ENCODE assay signal across 23 cellular contexts in the genomic region with DNA sequence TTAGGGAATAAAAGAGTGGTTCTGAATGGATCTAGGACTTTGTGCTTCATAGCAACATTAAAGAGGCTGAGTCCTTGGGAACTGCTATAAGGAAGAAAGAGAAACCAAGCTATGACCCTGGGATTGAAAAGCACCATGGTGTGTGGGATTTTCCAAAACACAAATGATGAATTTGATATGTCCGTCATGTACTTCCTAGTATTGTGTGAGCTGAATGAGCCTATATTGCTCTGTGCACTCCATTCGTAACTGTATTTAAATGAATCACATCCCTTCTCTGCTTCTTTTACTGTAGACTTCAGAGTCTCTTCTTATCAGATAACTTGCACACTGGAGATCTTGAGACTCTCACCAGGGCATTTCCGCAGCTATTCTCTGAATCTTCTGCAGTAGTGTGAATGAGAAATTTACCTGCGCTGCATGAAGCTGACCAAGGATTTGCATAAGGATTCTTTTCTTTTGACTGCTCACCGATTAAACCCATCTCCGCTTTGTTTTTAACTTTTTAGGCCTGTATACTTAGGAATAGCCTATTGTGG. TPM values are rescaled to one million over a fixed set of nuclear protein-coding genes. Genes with fewer than 3 reads are reported as not detected.
A peak's percentile ranks its signal among the peaks of the same experiment; 100 is the strongest.
DNase-seq lines count a peak whose midpoint lies in the region; ATAC-seq, FAIRE-seq and TF ChIP-seq lines count a peak whose summit lies in the region.
"Had no signal": no experiment of that assay in that cellular context is flagged by ENCODE, and none has a peak within 500 bp of the region (broad histone marks: within the 10 kb centered on the region; RNA-seq: fewer than 3 reads in every experiment).

No MANE protein-coding gene starts in this region.

- H3K79me1 ChIP-seq in mesendoderm (ENCODE audit: low read length): no peaks in the 10 kb centered on the region

- H3K9me3 Mint-ChIP-seq in GM23338: peaks cover 9% of the 10 kb centered on the region; the same call in 2 of the 3 replicates
- peaks cover 46% of the 10 kb centered on the region for H3K9me3 Mint-ChIP-seq in WTC11

- peak; percentile 94 for FAIRE-seq in endothelial cell of umbilical vein (lab: Jason Lieb, UNC)
- FAIRE-seq: GM12892, GM18507 had no signal

- no peak overlapping the region for H4K5ac ChIP-seq in mesendoderm (ENCODE audit: low read length)

- H3K36me3 Mint-ChIP-seq in GM23338 (ENCODE audit: low read depth): no peaks in the 10 kb centered on the region
- 0 out of 2 replicates have a peak, but pooled peaks cover under 1% of the 10 kb centered on the region for H3K36me3 Mint-ChIP-seq in WTC11
- H3K36me3 Mint-ChIP-seq: CD14-positive monocyte; CD4-positive, alpha-beta memory T cell had no signal

- H3K4me3 Mint-ChIP-seq in GM23338: no peak overlapping the region
- H3K4me3 Mint-ChIP-seq in WTC11: no peak overlapping the region
- H3K4me3 Mint-ChIP-seq: CD14-positive monocyte; CD4-positive, alpha-beta memory T cell had no signal

- H3K27me3 Mint-ChIP-seq in GM23338 (ENCODE audit: insufficient read depth, low read depth, poor library complexity) (no peaks in the 10 kb centered on the region), WTC11 (ENCODE audit: low read depth) (no peaks in the 10 kb centered on the region; the same call in 1 of the 2 replicates)

- H3K23ac ChIP-seq in mesendoderm (ENCODE audit: low read length): no peak overlapping the region

- no peaks in the 10 kb centered on the region for H3K79me2 ChIP-seq in GM23338 (replicated peaks; ENCODE audit: insufficient read depth)
- H3K79me2 ChIP-seq in endothelial cell of umbilical vein (ENCODE audit: control insufficient read depth, insufficient read depth, low read length): no peaks in the 10 kb centered on the region
- no peaks in the 10 kb centered on the region for H3K79me2 ChIP-seq in mesendoderm (ENCODE audit: control insufficient read depth, insufficient read depth, low read length)

- H2AFZ ChIP-seq in GM23338 (no peak overlapping the region; the same call in 1 of the 2 replicates), endothelial cell of umbilical vein (ENCODE audit: low read depth, low read length) (no peak overlapping the region)

- CTCF ChIA-PET in WTC11 (lab: Charles Lee) (interaction anchor here (1.3 kb wide), 1 partner anchor 13 kb away, joined by 3 read pairs; no protein-coding TSS in a partner anchor), endothelial cell of umbilical vein (lab: Charles Lee) (interaction anchor here (0.7 to 1.5 kb wide), 8 partner anchors 10 to 390 kb away, joined by 3 to 12 read pairs (median 4); partner anchors contain the start of gene DUSP23)

- H2BK120ac ChIP-seq in mesendoderm (ENCODE audit: low read depth, low read length): no peak overlapping the region

- H3F3A ChIP-seq in GM23338 (replicated peaks; ENCODE audit: low read depth): no peaks in the 10 kb centered on the region

- H4K20me1 ChIP-seq in GM23338 (replicated peaks; ENCODE audit: insufficient read depth) (no peaks in the 10 kb centered on the region), endothelial cell of umbilical vein (replicated peaks; ENCODE audit: control insufficient read depth, extremely low read depth, insufficient read depth, low read length) (no peaks in the 10 kb centered on the region)
- H4K20me1 ChIP-seq: BLaER1 had no signal

- no peaks in the 10 kb centered on the region for H3K9me3 ChIP-seq in endothelial cell of umbilical vein (replicated peaks; ENCODE audit: control insufficient read depth, insufficient read depth, low read length)
- no peaks in the 10 kb centered on the region for H3K9me3 ChIP-seq in mucosa of descending colon
- H3K9me3 ChIP-seq: BLaER1 had no signal

- H3K4me1 ChIP-seq in GM23338 (ENCODE audit: insufficient read depth) (no peaks in the 10 kb centered on the region), endothelial cell of umbilical vein (ENCODE audit: control insufficient read depth, extremely low read depth, insufficient read depth, low read length) (peaks cover 10% of the 10 kb centered on the region), mesendoderm (ENCODE audit: control insufficient read depth, low read depth, low read length) (no peaks in the 10 kb centered on the region), mucosa of descending colon (ENCODE audit: low read depth) (no peaks in the 10 kb centered on the region)
- H3K4me1 ChIP-seq: BLaER1 had no signal

- no peak overlapping the region for H2BK15ac ChIP-seq in mesendoderm (replicated peaks; ENCODE audit: low read depth)

- TF ChIP-seq POLR2A in endothelial cell of umbilical vein (IDR thresholded peaks at IDR 0.05; ENCODE audit: low read depth, low read length): no peak

- H3K27me3 ChIP-seq in GM23338 (ENCODE audit: insufficient read depth) (no peaks in the 10 kb centered on the region), endothelial cell of umbilical vein (ENCODE audit: control insufficient read depth in 2 of 2, insufficient read depth in 2 of 2, low read length in 2 of 2) (no peaks in the 10 kb centered on the region), mesendoderm (ENCODE audit: insufficient read depth, low read length, poor library complexity) (no peaks in the 10 kb centered on the region)
- H3K27me3 ChIP-seq: BLaER1 had no signal

- dilution Hi-C loops in endothelial cell of umbilical vein (cut with MboI; ENCODE audit: extremely low pct_ligation_motif_present, low sequenced_read_pairs): no loop called here

- H3K4me3 ChIP-seq in GM23338 (no peak overlapping the region), endothelial cell of umbilical vein (replicated peaks in 1 of 3; ENCODE audit: insufficient read depth in 1 of 3, low read depth in 1 of 3, low read length in 3 of 3) (peak overlapping the region in 1 of 3 experiments; percentile 39), mesendoderm (ENCODE audit: low read length) (no peak overlapping the region), mucosa of descending colon (no peak overlapping the region)
- H3K4me3 ChIP-seq: BLaER1 had no signal

- no peak overlapping the region for H3K56ac ChIP-seq in mesendoderm (ENCODE audit: low read length)

- H3K36me3 ChIP-seq in GM23338 (ENCODE audit: insufficient read depth) (no peaks in the 10 kb centered on the region), endothelial cell of umbilical vein (ENCODE audit: control insufficient read depth in 2 of 2, extremely low read depth in 1 of 2, insufficient read depth in 2 of 2, low read length in 2 of 2) (no peaks in the 10 kb centered on the region), mesendoderm (ENCODE audit: control insufficient read depth, insufficient read depth, low read length) (no peaks in the 10 kb centered on the region), mucosa of descending colon (ENCODE audit: low read depth) (no peaks in the 10 kb centered on the region)
- H3K36me3 ChIP-seq: BLaER1 had no signal

- BruUV-seq in endothelial cell of umbilical vein (replicated peaks; lab: Mats Ljungman, UMichigan): no TSS peak

- POLR2A ChIA-PET in WTC11 (lab: Charles Lee): no interaction called here
- POLR2A ChIA-PET in endothelial cell of umbilical vein (lab: Charles Lee): no interaction called here

- no peak overlapping the region for H2AK5ac ChIP-seq in mesendoderm (ENCODE audit: low read length)

- intact Hi-C loops in endothelial cell of umbilical vein (cut with micrococcal nuclease) (loop anchor here (2.0 to 5.0 kb wide), 4 partner anchors 40 to 372 kb away; partner anchors contain the start of gene DUSP23), mucosa of descending colon (cut with DNase I, micrococcal nuclease) (no loop called here)

- DNase-seq in GM23338 (ENCODE audit: low spot score) (peak; percentile 3), WTC11 (ENCODE audit: low spot score) (no peak), endothelial cell of umbilical vein (ENCODE audit: low read depth, low spot score) (peak; percentile 98), mesendoderm (peak; percentile 37), NCI-H1092 (lab: John Stamatoyannopoulos, UW) (no peak), mucosa of descending colon (no peak), activated T-cell treated with anti-CD3 and anti-CD28 coated beads for 4 hours (no peak)
- DNase-seq: CD4-positive, alpha-beta memory T cell; DMS153; DMS79; GDM1; HCEC 1CT had no signal

- H3K9me2 ChIP-seq in GM23338 (ENCODE audit: insufficient read depth): peaks cover 9% of the 10 kb centered on the region; the same call in 1 of the 2 replicates

- TF ChIP-seq CTCF in GM23338 (conservative IDR thresholded peaks at IDR 0.05; ENCODE audit: low read depth in 2 of 2) (no peak), WTC11 (IDR thresholded peaks at IDR 0.05) (no peak), endothelial cell of umbilical vein (IDR thresholded peaks at IDR 0.05; ENCODE audit: extremely low read depth in 1 of 2, insufficient read depth in 1 of 2, low read depth in 1 of 2, low read length in 2 of 2) (no peak), mucosa of descending colon (IDR thresholded peaks at IDR 0.05) (no peak)

- H3K18ac ChIP-seq in mesendoderm (ENCODE audit: low read length): no peak overlapping the region

- H3K4me2 ChIP-seq in GM23338 (0 out of 2 replicates have a peak overlapping the region, but pooled peaks have one; percentile 17), endothelial cell of umbilical vein (ENCODE audit: insufficient read depth, low read length) (peak overlapping the region; percentile 85), mesendoderm (ENCODE audit: low read length) (no peak overlapping the region)
- H3K4me2 ChIP-seq: BLaER1 had no signal

- no peak overlapping the region for H3K27ac ChIP-seq in GM23338 (ENCODE audit: low read depth)
- H3K27ac ChIP-seq in endothelial cell of umbilical vein (ENCODE audit: insufficient read depth, low read depth, low read length): peak overlapping the region; percentile 90
- H3K27ac ChIP-seq in mesendoderm (ENCODE audit: low read depth, low read length): no peak overlapping the region
- H3K27ac ChIP-seq: 22Rv1, BLaER1 had no signal

- H3K27ac Mint-ChIP-seq in GM23338 (no peak overlapping the region), WTC11 (no peak overlapping the region)
- H3K27ac Mint-ChIP-seq: CD14-positive monocyte; CD4-positive, alpha-beta memory T cell had no signal

- H3K9me1 ChIP-seq in endothelial cell of umbilical vein (replicated peaks; ENCODE audit: control insufficient read depth, extremely low read depth, insufficient read depth, low read length): no peaks in the 10 kb centered on the region

- WGBS in mesendoderm (ENCODE audit: extremely low coverage, insufficient coverage, low lambda C conversion rate): no CpG with 5 or more reads among the region's 6 CpGs

- H2BK5ac ChIP-seq in mesendoderm (ENCODE audit: low read length): no peak overlapping the region

- H3K4ac ChIP-seq in mesendoderm (ENCODE audit: low read depth, low read length): no peak overlapping the region

- H3K4me1 Mint-ChIP-seq in GM23338 (no peaks in the 10 kb centered on the region), WTC11 (peaks cover 7% of the 10 kb centered on the region)
- H3K4me1 Mint-ChIP-seq: CD14-positive monocyte; CD4-positive, alpha-beta memory T cell had no signal

- no peak overlapping the region for H4K8ac ChIP-seq in mesendoderm (ENCODE audit: low read depth, low read length)

- ATAC-seq in GM23338 (no peak), WTC11 (peak; percentile 41), mucosa of descending colon (no peak), GM21528 (IDR thresholded peaks at IDR 0.05; ENCODE audit: low FRiP score, unreplicated experiment) (no peak)

- peak overlapping the region; percentile 34 for H3K9ac ChIP-seq in endothelial cell of umbilical vein (replicated peaks; ENCODE audit: extremely low read depth, insufficient read depth, low read length)
- no peak overlapping the region for H3K9ac ChIP-seq in mesendoderm (ENCODE audit: low read length)
- H3K9ac ChIP-seq: BLaER1 had no signal

RNA-seq across cellular contexts. Expression of gene OR10J4, which starts 23.1 kb away (rescaled TPM):
- total RNA-seq in GM23338 (2014; rRNA removed; shearing (Covaris generic)): not detected in 2 replicates
- polyA plus RNA-seq in GM23338 (2016; fragmentation: Nextera tagmentation; extraction: Ambion mirVana): not detected in 2 replicates
- total RNA-seq in WTC11 (2021): not detected in 3 replicates
- not detected in 2 replicates for total RNA-seq in endothelial cell of umbilical vein
- polyA plus RNA-seq in endothelial cell of umbilical vein: not detected in 2 replicates
- polyA plus RNA-seq in endothelial cell of umbilical vein (2011; cell fraction: cytosol; rRNA removed): not detected in 2 replicates
- polyA plus RNA-seq in endothelial cell of umbilical vein (2011; cell fraction: nucleus; rRNA removed): not detected in 2 replicates
- polyA plus RNA-seq in endothelial cell of umbilical vein (2012): not detected in 2 replicates
- polyA minus RNA-seq in endothelial cell of umbilical vein: 0.41 TPM in 1 of 2 replicates, not detected in the other
- polyA minus RNA-seq in endothelial cell of umbilical vein (2011; cell fraction: cytosol; rRNA and poly(A)+ RNA removed): not detected
- polyA minus RNA-seq in endothelial cell of umbilical vein (2011; cell fraction: nucleus; rRNA and poly(A)+ RNA removed): not detected in 2 replicates
- polyA plus RNA-seq in mesendoderm (2013, experiment 1 of 2): not detected
- polyA plus RNA-seq in mesendoderm (2013, experiment 2 of 2): not detected
- not detected for total RNA-seq in mucosa of descending colon
- total RNA-seq: A673; CD4-positive, alpha-beta memory T cell; Daoy; H4; HT-29 had no signal
- polyA plus RNA-seq: AG04450; CD14-positive monocyte; CD4-positive, alpha-beta memory T cell had no signal

RNA-seq across cellular contexts. Expression of gene OR10J1, which starts 30.6 kb away (rescaled TPM):
- not detected in 2 replicates for total RNA-seq in GM23338 (2014; rRNA removed; shearing (Covaris generic))
- not detected in 2 replicates for polyA plus RNA-seq in GM23338 (2016; fragmentation: Nextera tagmentation; extraction: Ambion mirVana)
- not detected in 3 replicates for total RNA-seq in WTC11 (2021)
- not detected in 2 replicates for total RNA-seq in endothelial cell of umbilical vein
- polyA plus RNA-seq in endothelial cell of umbilical vein: not detected in 2 replicates
- polyA plus RNA-seq in endothelial cell of umbilical vein (2011; cell fraction: cytosol; rRNA removed): not detected in 2 replicates
- not detected in 2 replicates for polyA plus RNA-seq in endothelial cell of umbilical vein (2011; cell fraction: nucleus; rRNA removed)
- polyA plus RNA-seq in endothelial cell of umbilical vein (2012): not detected in 2 replicates
- not detected in 2 replicates for polyA minus RNA-seq in endothelial cell of umbilical vein
- not detected for polyA minus RNA-seq in endothelial cell of umbilical vein (2011; cell fraction: cytosol; rRNA and poly(A)+ RNA removed)
- not detected in 2 replicates for polyA minus RNA-seq in endothelial cell of umbilical vein (2011; cell fraction: nucleus; rRNA and poly(A)+ RNA removed)
- polyA plus RNA-seq in mesendoderm (2013, experiment 1 of 2): not detected
- polyA plus RNA-seq in mesendoderm (2013, experiment 2 of 2): not detected
- not detected for total RNA-seq in mucosa of descending colon
- total RNA-seq: A673; CD4-positive, alpha-beta memory T cell; Daoy; H4; HT-29 had no signal
- polyA plus RNA-seq: AG04450; CD14-positive monocyte; CD4-positive, alpha-beta memory T cell had no signal

Comparison
In these comparisons a context has a peak if more than half of its experiments do, and no peak if none do; other contexts are left out.
1. DNase-seq: peak in GM23338 (single experiment), endothelial cell of umbilical vein (single experiment) and mesendoderm (single experiment); none in WTC11 (single experiment), NCI-H1092 (single experiment), mucosa of descending colon (0 of 3) and activated T-cell treated with anti-CD3 and anti-CD28 coated beads for 4 hours (single experiment).